Comparison of ENCODE assay signal across 8 cellular contexts in genomic region chr1:154969741-154970452, GRCh38. TPM values are rescaled to one million over a fixed set of nuclear protein-coding genes. Genes with fewer than 3 reads are reported as not detected.
DNase-seq lines count a peak whose midpoint lies in the region; TF ChIP-seq lines count a peak whose summit lies in the region.

No MANE protein-coding gene starts in this region.

- no peak overlapping the region for H3K4me3 Mint-ChIP-seq in endothelial cell (ENCODE audit: unreplicated experiment)
- H3K4me3 Mint-ChIP-seq in nephron progenitor cell = peak overlapping the region; percentile 88

- H3K36me3 Mint-ChIP-seq in endothelial cell (ENCODE audit: low read depth, unreplicated experiment) (peaks cover 47% of the 10 kb centered on the region), nephron progenitor cell (ENCODE audit: low read depth) (peaks cover 30% of the 10 kb centered on the region)

- H2AFZ ChIP-seq in OCI-LY1 (ENCODE audit: low read length) = no peak overlapping the region

- no peaks in the 10 kb centered on the region for H3F3A ChIP-seq in OCI-LY1 (ENCODE audit: insufficient read depth, low read length)

- H3K79me2 ChIP-seq in OCI-LY1 (ENCODE audit: insufficient read depth, low read length) = no peaks in the 10 kb centered on the region

- H3K27me3 Mint-ChIP-seq in endothelial cell (ENCODE audit: unreplicated experiment) = peaks cover 36% of the 10 kb centered on the region
- H3K27me3 Mint-ChIP-seq in nephron progenitor cell (ENCODE audit: low read depth, poor library complexity) = no peaks in the 10 kb centered on the region

- peak overlapping the region; percentile 51 for H3K27ac ChIP-seq in OCI-LY1 (ENCODE audit: low read depth, low read length, poor library complexity, severe bottlenecking)

- H4K20me1 ChIP-seq in OCI-LY1 (ENCODE audit: insufficient read depth, low read length) = no peaks in the 10 kb centered on the region

- H3K27ac Mint-ChIP-seq in endothelial cell (ENCODE audit: unreplicated experiment) (peak overlapping the region; percentile 99), nephron progenitor cell (peak overlapping the region; percentile 69)

- peaks cover 41% of the 10 kb centered on the region for H3K36me3 ChIP-seq in OCI-LY1 (ENCODE audit: insufficient read depth, low read length)

- H3K4me2 ChIP-seq in OCI-LY1 (ENCODE audit: low read length) = peak overlapping the region; percentile 71

- no peaks in the 10 kb centered on the region for H3K9me3 Mint-ChIP-seq in endothelial cell (ENCODE audit: unreplicated experiment)
- H3K9me3 Mint-ChIP-seq in nephron progenitor cell = no peaks in the 10 kb centered on the region

- TF ChIP-seq CTCF in AG10803 (conservative IDR thresholded peaks at IDR 0.05; ENCODE audit: low read length) (no peak), OCI-LY1 (IDR thresholded peaks at IDR 0.05; ENCODE audit: low read length) (no peak), endothelial cell (IDR thresholded peaks at IDR 0.05; ENCODE audit: unreplicated experiment) (no peak), nephron progenitor cell (IDR thresholded peaks at IDR 0.05) (no peak)

- peak overlapping the region; percentile 81 for H3K4me3 ChIP-seq in AG10803 (ENCODE audit: low read length)
- peak overlapping the region; percentile 52 for H3K4me3 ChIP-seq in OCI-LY1 (ENCODE audit: low read depth, low read length, poor library complexity, severe bottlenecking)

- H3K9me3 ChIP-seq in OCI-LY1 (ENCODE audit: low read length) = no peaks in the 10 kb centered on the region

- no peaks in the 10 kb centered on the region for H3K27me3 ChIP-seq in OCI-LY1 (ENCODE audit: insufficient read depth, low read length)

- no peaks in the 10 kb centered on the region for H3K9me2 ChIP-seq in OCI-LY1 (ENCODE audit: low read depth, low read length)

- H3K9ac ChIP-seq in OCI-LY1 (ENCODE audit: low read length) = peak overlapping the region; percentile 53

- H3K4me1 Mint-ChIP-seq in endothelial cell (ENCODE audit: unreplicated experiment) (peaks cover 68% of the 10 kb centered on the region), nephron progenitor cell (peaks cover 52% of the 10 kb centered on the region)

- peaks cover 33% of the 10 kb centered on the region for H3K4me1 ChIP-seq in OCI-LY1 (ENCODE audit: insufficient read depth, low read length, severe bottlenecking)

- DNase-seq in AG10803 (ENCODE audit: low read depth) (no peak), endothelial cell (ENCODE audit: low spot score) (no peak), nephron progenitor cell (no peak), T1000 (lab: John Stamatoyannopoulos, UW) (no peak), RKO (ENCODE audit: low spot score) (no peak), NOMO-1 treated with DMSO at 0.1 percent for 48 hours (lab: John Stamatoyannopoulos, UW; ENCODE audit: unreplicated experiment) (no peak)
- DNase-seq in stimulated activated CD4-positive, alpha-beta T cell treated with anti-CD3 and anti-CD28 coated beads, Interleukin-2, amount 100 ng/mL, for 48 hours = no peak

RNA-seq across cellular contexts. Expression of gene SHC1, which starts 0.7 kb away (rescaled TPM):
- 915 TPM for total RNA-seq in endothelial cell (ENCODE audit: unreplicated experiment)

RNA-seq across cellular contexts. Expression of gene CKS1B, which starts 4.6 kb away (rescaled TPM):
- 48.3 TPM for total RNA-seq in endothelial cell (ENCODE audit: unreplicated experiment)

RNA-seq across cellular contexts. Expression of gene PYGO2, which starts 8.3 kb away (rescaled TPM):
- total RNA-seq in endothelial cell (ENCODE audit: unreplicated experiment) = 49.8 TPM

RNA-seq across cellular contexts. Expression of gene FLAD1, which starts 13.2 kb away (rescaled TPM):
- total RNA-seq in endothelial cell (ENCODE audit: unreplicated experiment) = 35.9 TPM

RNA-seq across cellular contexts. Expression of gene PBXIP1, which starts 14.0 kb away (rescaled TPM):
- 82.1 TPM for total RNA-seq in endothelial cell (ENCODE audit: unreplicated experiment)
